11 cellular contexts compared by ENCODE assay signal in genomic region chr2:39779926-39780325, GRCh38. TPM values are rescaled to one million over a fixed set of nuclear protein-coding genes. Genes with fewer than 3 reads are reported as not detected.
DNase-seq lines count a peak whose midpoint lies in the region; ATAC-seq and TF ChIP-seq lines count a peak whose summit lies in the region.
"Had no signal": no experiment of that assay in that cellular context is flagged by ENCODE, and none has a peak within 500 bp of the region (broad histone marks: within the 10 kb centered on the region; RNA-seq: fewer than 3 reads in every experiment).

No MANE protein-coding gene starts in this region.

- peaks cover 7% of the 10 kb centered on the region; the same call in 1 of the 2 replicates for H3F3A ChIP-seq in Loucy (ENCODE audit: low read depth)

- CTCF ChIA-PET in CD4-positive, alpha-beta T cell (lab: Charles Lee) = no interaction called here

- no peak overlapping the region for H2AK5ac ChIP-seq in neuronal stem cell (ENCODE audit: low read depth, low read length)

- H3K27ac ChIP-seq in CD4-positive, alpha-beta T cell (ENCODE audit: low read depth, low read length) = no peak overlapping the region
- H3K27ac ChIP-seq in cingulate gyrus (ENCODE audit: low read depth, low read length) = peak overlapping the region; percentile 1
- no peak overlapping the region for H3K27ac ChIP-seq in neuronal stem cell (replicated peaks; ENCODE audit: low read length)
- no peak overlapping the region for H3K27ac ChIP-seq in aorta (ENCODE audit: low read depth in 1 of 2, low read length in 2 of 2)

- intact Hi-C loops in CD4-positive, alpha-beta T cell (cut with DNase I, micrococcal nuclease) = loop anchor here in 1 of 2 experiments (10.0 kb wide), 1 partner anchor 345 kb away; the partner anchor contains the start of gene MAP4K3
- intact Hi-C loops in aorta (cut with DNase I) = loop anchor here in 1 of 2 donors (5.0 kb wide), 1 partner anchor 43 kb away; no protein-coding TSS in a partner anchor

- H4K20me1 ChIP-seq in Loucy (ENCODE audit: insufficient read depth, low read length, poor library complexity, severe bottlenecking) = peaks cover 21% of the 10 kb centered on the region

- H3K79me1 ChIP-seq in neuronal stem cell (ENCODE audit: low read depth, low read length) = no peaks in the 10 kb centered on the region

- no peak overlapping the region for H3K23ac ChIP-seq in neuronal stem cell (ENCODE audit: low read depth, low read length, poor library complexity)

- H3K4ac ChIP-seq in neuronal stem cell (ENCODE audit: low read length) = no peak overlapping the region

- H2AFZ ChIP-seq in Loucy (ENCODE audit: low read length) = 0 out of 2 replicates have a peak overlapping the region, but pooled peaks have one; percentile 88
- no peak overlapping the region for H2AFZ ChIP-seq in neuronal stem cell (ENCODE audit: low read length)

- H3K27ac Mint-ChIP-seq in CD4-positive, alpha-beta T cell = peak overlapping the region; percentile 82
- H3K27ac Mint-ChIP-seq in osteocyte (ENCODE audit: unreplicated experiment) = no peak overlapping the region

- H3K4me1 ChIP-seq in Loucy (ENCODE audit: insufficient read depth, low read length, poor library complexity, severe bottlenecking) (peaks cover 69% of the 10 kb centered on the region), neuronal stem cell (ENCODE audit: control insufficient read depth in 2 of 2, insufficient read depth in 1 of 2, low read depth in 1 of 2, low read length in 2 of 2) (peaks cover 3 to 6% of the 10 kb centered on the region in 2 donors), aorta (ENCODE audit: control insufficient read depth in 1 of 2, insufficient read depth in 2 of 2, low read length in 2 of 2) (no peaks in the 10 kb centered on the region)

- no peaks in the 10 kb centered on the region for H3K9me3 ChIP-seq in CD4-positive, alpha-beta T cell (ENCODE audit: control insufficient read depth, low read length)
- no peaks in the 10 kb centered on the region for H3K9me3 ChIP-seq in Loucy (ENCODE audit: insufficient read depth, low read depth, low read length)
- H3K9me3 ChIP-seq in neuronal stem cell (replicated peaks in 1 of 2; ENCODE audit: control insufficient read depth in 2 of 2, insufficient read depth in 1 of 2, low read depth in 1 of 2, low read length in 2 of 2) = peaks cover 0 to 8% of the 10 kb centered on the region in 2 donors
- no peaks in the 10 kb centered on the region for H3K9me3 ChIP-seq in aorta (ENCODE audit: control insufficient read depth, low read length)

- H3K4me2 ChIP-seq in Loucy (ENCODE audit: low read depth, low read length, poor library complexity, severe bottlenecking) (peak overlapping the region; percentile 86), neuronal stem cell (ENCODE audit: insufficient read depth, low read length, poor library complexity, severe bottlenecking) (no peak overlapping the region)

- no peak overlapping the region for H2BK5ac ChIP-seq in neuronal stem cell (ENCODE audit: low read length)

- H3K9me2 ChIP-seq in Loucy (replicated peaks; ENCODE audit: low read depth, low read length) = no peaks in the 10 kb centered on the region

- no peaks in the 10 kb centered on the region for H3K27me3 ChIP-seq in CD4-positive, alpha-beta T cell (ENCODE audit: control insufficient read depth, insufficient read depth, low read length)
- H3K27me3 ChIP-seq in Loucy (ENCODE audit: insufficient read depth, low read length, poor library complexity, severe bottlenecking) (no peaks in the 10 kb centered on the region), neuronal stem cell (ENCODE audit: control insufficient read depth in 3 of 3, insufficient read depth in 3 of 3, low read depth in 1 of 3, low read length in 3 of 3) (no peaks in the 10 kb centered on the region), aorta (ENCODE audit: control insufficient read depth in 1 of 2, insufficient read depth in 2 of 2, low read length in 1 of 2) (no peaks in the 10 kb centered on the region)

- H3K4me3 ChIP-seq in Loucy (ENCODE audit: low read length, poor library complexity, severe bottlenecking) (peak overlapping the region; percentile 79), neuronal stem cell (ENCODE audit: low read length in 2 of 2) (no peak overlapping the region), aorta (ENCODE audit: low read length in 2 of 2) (no peak overlapping the region)

- peaks cover 41% of the 10 kb centered on the region for H3K79me2 ChIP-seq in Loucy (ENCODE audit: insufficient read depth, low read length)

- POLR2A ChIA-PET in CD4-positive, alpha-beta T cell (lab: Charles Lee) = no interaction called here

- no peaks in the 10 kb centered on the region for H3K9me3 Mint-ChIP-seq in CD4-positive, alpha-beta T cell
- H3K9me3 Mint-ChIP-seq in osteocyte (ENCODE audit: unreplicated experiment) = peaks cover 4% of the 10 kb centered on the region

- ATAC-seq in CD4-positive, alpha-beta T cell (ENCODE audit: poor library complexity) = no peak
- no peak for ATAC-seq in aorta (ENCODE audit: low FRiP score)

- no peak for TF ChIP-seq CTCF in CD4-positive, alpha-beta T cell (IDR thresholded peaks at IDR 0.05)
- TF ChIP-seq CTCF in Loucy (conservative IDR thresholded peaks at IDR 0.05; ENCODE audit: low read length) (no peak), osteocyte (IDR thresholded peaks at IDR 0.05) (no peak)

- no peak overlapping the region for H2BK120ac ChIP-seq in neuronal stem cell (ENCODE audit: low read depth, low read length)

- no peak overlapping the region for H3K14ac ChIP-seq in neuronal stem cell (ENCODE audit: low read length)

- H2BK15ac ChIP-seq in neuronal stem cell (ENCODE audit: low read length) = no peak overlapping the region

- H4K8ac ChIP-seq in neuronal stem cell (ENCODE audit: low read depth, low read length) = no peak overlapping the region

- H3K4me3 Mint-ChIP-seq in CD4-positive, alpha-beta T cell = peak overlapping the region; percentile 84
- peak overlapping the region; percentile 81 for H3K4me3 Mint-ChIP-seq in osteocyte (ENCODE audit: unreplicated experiment)

- DNase-seq in CD4-positive, alpha-beta T cell = no peak
- DNase-seq in osteocyte (ENCODE audit: extremely low spot score, unreplicated experiment) (no peak), kidney tubule cell (ENCODE audit: low spot score) (no peak), neuronal stem cell (ENCODE audit: low spot score) (no peak), aorta (no peak), NOMO-1 (lab: John Stamatoyannopoulos, UW; ENCODE audit: unreplicated experiment in 2 of 2) (no peak)
- DNase-seq: foreskin fibroblast, GOT3, NCI-H1105 treated with DMSO at 0.1 percent for 48 hours had no signal

- no peak overlapping the region for H3K18ac ChIP-seq in neuronal stem cell (ENCODE audit: low read length)

- peaks cover 59% of the 10 kb centered on the region for H3K4me1 Mint-ChIP-seq in CD4-positive, alpha-beta T cell (ENCODE audit: low read depth)
- peaks cover 29% of the 10 kb centered on the region for H3K4me1 Mint-ChIP-seq in osteocyte (ENCODE audit: unreplicated experiment)

- H3K9ac ChIP-seq in Loucy (ENCODE audit: low read depth, low read length, poor library complexity, severe bottlenecking) = peak overlapping the region; percentile 69
- H3K9ac ChIP-seq in neuronal stem cell (ENCODE audit: low read depth, low read length, poor library complexity) = no peak overlapping the region

- WGBS in neuronal stem cell (ENCODE audit: extremely low coverage in 2 of 2, insufficient read length in 2 of 2, insufficient replicate concordance in 1 of 2), 2 donors = no CpG with 5 or more reads among the region's 6 CpGs
- WGBS in aorta, 2 donors = 70 to 73% methylated on average over 6 of the region's 6 CpGs

- H3K36me3 ChIP-seq in Loucy (ENCODE audit: insufficient read depth, low read length) (no peaks in the 10 kb centered on the region), neuronal stem cell (replicated peaks in 1 of 2; ENCODE audit: control insufficient read depth in 2 of 2, insufficient read depth in 2 of 2, low read length in 2 of 2) (no peaks in the 10 kb centered on the region), aorta (ENCODE audit: control insufficient read depth in 1 of 2, insufficient read depth in 2 of 2, low read length in 1 of 2) (no peaks in the 10 kb centered on the region)

- H3K36me3 Mint-ChIP-seq in CD4-positive, alpha-beta T cell (ENCODE audit: low read depth) = peaks cover 13% of the 10 kb centered on the region
- peaks cover 4% of the 10 kb centered on the region for H3K36me3 Mint-ChIP-seq in osteocyte (ENCODE audit: unreplicated experiment)

- no peaks in the 10 kb centered on the region for H3K27me3 Mint-ChIP-seq in CD4-positive, alpha-beta T cell
- H3K27me3 Mint-ChIP-seq in osteocyte (ENCODE audit: unreplicated experiment) = no peaks in the 10 kb centered on the region

- no peak overlapping the region for H4K91ac ChIP-seq in neuronal stem cell (ENCODE audit: low read depth, low read length, poor library complexity)

- no peak overlapping the region for H2BK12ac ChIP-seq in neuronal stem cell (ENCODE audit: low read length)

RNA-seq across cellular contexts. Expression of gene THUMPD2, which starts 0.9 kb away (rescaled TPM):
- total RNA-seq in CD4-positive, alpha-beta T cell = 10 to 100 TPM; 13.7 to 15.5 TPM
- total RNA-seq in osteocyte (5.3 and 7.3 TPM in 2 replicates), aorta (10 to 100 TPM; 14.8 to 19.7 TPM)
- polyA plus RNA-seq in neuronal stem cell (2013, experiment 1 of 2) = 12.1 TPM
- polyA plus RNA-seq in neuronal stem cell (2013, experiment 2 of 2) = 13.1 TPM
- polyA plus RNA-seq in aorta = 10 to 100 TPM; 17.8 to 18.9 TPM
